Comparison of ENCODE assay signal across 8 cellular contexts in genomic region chr10:22927661-22928403, GRCh38. TPM values are rescaled to one million over a fixed set of nuclear protein-coding genes. Genes with fewer than 3 reads are reported as not detected.
DNase-seq lines count a peak whose midpoint lies in the region; ATAC-seq lines count a peak whose summit lies in the region.

Gene ARMC3 (plus strand): TSS chr10:22928053. CDS start chr10:22931997, 3,944 bp downstream.

- peaks cover 9% of the 10 kb centered on the region for H3K4me1 ChIP-seq in HUES48 (ENCODE audit: control insufficient read depth, insufficient read depth, low read length)

- H3K27me3 ChIP-seq in HUES48 (ENCODE audit: control insufficient read depth, insufficient read depth, low read length): peaks cover 29% of the 10 kb centered on the region

- ATAC-seq in GM19438 (IDR thresholded peaks at IDR 0.05; ENCODE audit: low read depth, unreplicated experiment) (peak; percentile 83), left colon (peak; percentile 54)

- DNase-seq in Ammon's horn (ENCODE audit: low spot score) (peak; percentile 85), left colon (peak; percentile 25 to 31), UCSD-AML1 (lab: John Stamatoyannopoulos, UW; ENCODE audit: unreplicated experiment) (no peak)
- DNase-seq in activated CD4-positive, CD25-positive, alpha-beta regulatory T cell treated with anti-CD3 and anti-CD28 coated beads, Interleukin-2, amount 50 U/mL, for 72 hours: peak; percentile 60
- DNase-seq in stimulated activated CD4-positive, alpha-beta T cell treated with anti-CD3 and anti-CD28 coated beads, Interleukin-1b, Interleukin-23, amount 100 ng/mL, for 4 hours (ENCODE audit: low read depth in 2 of 2): peak; percentile 18 to 54

- H3K36me3 ChIP-seq in HUES48 (ENCODE audit: control insufficient read depth, insufficient read depth, low read length): no peaks in the 10 kb centered on the region

- intact Hi-C loops in left colon (cut with DNase I, micrococcal nuclease): no loop called here

- peak within 1 kb of the TSS; percentile 52 for H3K9ac ChIP-seq in HUES48 (ENCODE audit: low read depth, low read length)

- peak within 1 kb of the TSS; percentile 72 for H3K4me3 ChIP-seq in HUES48 (ENCODE audit: low read depth, low read length)

- no peak within 1 kb of the TSS for H3K27ac ChIP-seq in HUES48 (ENCODE audit: low read depth, low read length)
- H3K27ac ChIP-seq in cingulate gyrus (ENCODE audit: low read depth, low read length): peak within 1 kb of the TSS; percentile 57

- no peaks in the 10 kb centered on the region for H3K9me3 ChIP-seq in HUES48 (ENCODE audit: control insufficient read depth, insufficient read depth, low read length)

RNA-seq across cellular contexts. Expression of gene ARMC3, which starts in this region (rescaled TPM):
- total RNA-seq in left colon: not detected

Comparison
In these comparisons a context has a peak if more than half of its experiments do, and no peak if none do; other contexts are left out.
1. Peak in DNase-seq and ATAC-seq in left colon; RNA of the gene not detected or under 1 TPM.